In genomic region chr18:21181763-21182162, GRCh38 we compare ENCODE assay signal across 25 cellular contexts.
"Had no signal": no experiment of that assay in that cellular context is flagged by ENCODE, and none has a peak within 500 bp of the region (broad histone marks: within the 10 kb centered on the region; RNA-seq: fewer than 3 reads in every experiment).

No MANE protein-coding gene starts in this region.

- H3K9me3 Mint-ChIP-seq: activated T-cell treated with anti-CD3 and anti-CD28 coated beads, Interleukin-2, amount 50 U/mL, for 24 hours; nephron progenitor cell; stimulated activated naive B cell treated with anti-CD40 and anti-IgM and Interleukin-4, amounts not matched to agents 10 μg/mL and 1 μg/mL and 100 μg/mL, for 72 hours; WTC11 had no signal

- DNase-seq: activated CD4-positive, alpha-beta T cell treated with anti-CD3 and anti-CD28 coated beads for 1 hour; activated CD8-positive, alpha-beta memory T cell treated with anti-CD3 and anti-CD28 coated beads, Interleukin-2, amount 50 U/mL, for 48 hours; activated gamma-delta T cell; activated naive CD4-positive, alpha-beta T cell treated with anti-CD3 and anti-CD28 coated beads, Interleukin-2, amount 50 U/mL, for 16 hours; activated T-cell treated with anti-CD3 and anti-CD28 coated beads, Interleukin-2, amount 50 U/mL, for 24 hours; central memory CD4-positive, alpha-beta T cell; foreskin melanocyte; left ventricle myocardium inferior; mesendoderm; mucosa of descending colon; nephron progenitor cell; ovary; right lobe of liver; stimulated activated CD4-positive, alpha-beta T cell treated with anti-CD3 and anti-CD28 coated beads, Interleukin-12 subunit alpha, Interleukin-12 subunit beta, amount 100 ng/mL, for 4 hours; stimulated activated CD8-positive, alpha-beta memory T cell treated with anti-CD3 and anti-CD28 coated beads, Interleukin-4, amount 100 ng/mL, for 48 hours; stimulated activated naive B cell treated with anti-CD40 and anti-IgM and Interleukin-4, amounts not matched to agents 10 μg/mL and 1 μg/mL and 100 μg/mL, for 72 hours; T-helper 17 cell; T1000 had no signal

- H3K4me3 ChIP-seq: breast epithelium, esophagus muscularis mucosa, left ventricle myocardium inferior, lung, mucosa of descending colon, ovary, right lobe of liver, skin epidermis, tibial nerve had no signal

- ATAC-seq: mucosa of descending colon; right lobe of liver; stimulated activated naive B cell treated with anti-CD40 and anti-IgM and Interleukin-4, amounts not matched to agents 10 μg/mL and 1 μg/mL and 100 μg/mL, for 72 hours; T-helper 17 cell; WTC11 had no signal

- H3K27me3 Mint-ChIP-seq: activated T-cell treated with anti-CD3 and anti-CD28 coated beads, Interleukin-2, amount 50 U/mL, for 24 hours; stimulated activated naive B cell treated with anti-CD40 and anti-IgM and Interleukin-4, amounts not matched to agents 10 μg/mL and 1 μg/mL and 100 μg/mL, for 72 hours; T-helper 17 cell had no signal

- H3K36me3 Mint-ChIP-seq: stimulated activated naive B cell treated with anti-CD40 and anti-IgM and Interleukin-4, amounts not matched to agents 10 μg/mL and 1 μg/mL and 100 μg/mL, for 72 hours; WTC11 had no signal

- H3K4me1 Mint-ChIP-seq: nephron progenitor cell, WTC11 had no signal

- H3K36me3 ChIP-seq: breast epithelium, esophagus muscularis mucosa, left ventricle myocardium inferior, ovary, right lobe of liver, tibial nerve had no signal

- H3K27me3 ChIP-seq: breast epithelium, esophagus muscularis mucosa, ovary, right lobe of liver, tibial nerve had no signal

- H3K4me1 ChIP-seq: breast epithelium, left ventricle myocardium inferior had no signal

- H3K27ac Mint-ChIP-seq: activated T-cell treated with anti-CD3 and anti-CD28 coated beads, Interleukin-2, amount 50 U/mL, for 24 hours; nephron progenitor cell; progenitor cell of endocrine pancreas; stimulated activated naive B cell treated with anti-CD40 and anti-IgM and Interleukin-4, amounts not matched to agents 10 μg/mL and 1 μg/mL and 100 μg/mL, for 72 hours; T-helper 17 cell; WTC11 had no signal

- H3K9me3 ChIP-seq: breast epithelium, esophagus muscularis mucosa, left ventricle myocardium inferior, mucosa of descending colon, ovary, right lobe of liver, tibial nerve had no signal

- H3K4me3 Mint-ChIP-seq: activated T-cell treated with anti-CD3 and anti-CD28 coated beads, Interleukin-2, amount 50 U/mL, for 24 hours; nephron progenitor cell; stimulated activated naive B cell treated with anti-CD40 and anti-IgM and Interleukin-4, amounts not matched to agents 10 μg/mL and 1 μg/mL and 100 μg/mL, for 72 hours; T-helper 17 cell; WTC11 had no signal

- H3K27ac ChIP-seq: breast epithelium, esophagus muscularis mucosa, left ventricle myocardium inferior, ovary, right lobe of liver, skin epidermis, tibial nerve had no signal
